8 cellular contexts compared by ENCODE assay signal in genomic region chr20:57381596-57382503, GRCh38. TPM values are rescaled to one million over a fixed set of nuclear protein-coding genes. Genes with fewer than 3 reads are reported as not detected.
DNase-seq lines count a peak whose midpoint lies in the region; ATAC-seq and TF ChIP-seq lines count a peak whose summit lies in the region.

No MANE protein-coding gene starts in this region.

- no peak overlapping the region for H3K14ac ChIP-seq in IMR-90 (replicated peaks; ENCODE audit: low read depth, low read length)

- intact Hi-C loops in IMR-90 (cut with micrococcal nuclease) (loop anchor here (1.0 to 10.0 kb wide), 2 partner anchors 113 to 833 kb away; no protein-coding TSS in a partner anchor), testis (cut with DNase I; ENCODE audit: low total_unique reads) (loop anchor here (5.0 kb wide), 1 partner anchor 115 kb away; no protein-coding TSS in a partner anchor)

- WGBS in IMR-90 (ENCODE audit: extremely low coverage in 2 of 2, insufficient read length in 1 of 2), 2 experiments = 44% methylated on average over 3 of the region's 20 CpGs; no CpG with 5 or more reads in 1 of the 2 experiments
- 55 to 66% methylated on average over 19 to 20 of the region's 20 CpGs for WGBS in testis, 2 donors

- CTCF ChIA-PET in IMR-90 (lab: Yijun Ruan, JAX) (interaction anchor here (1.7 kb wide), 1 partner anchor 114 kb away, joined by 10 read pairs; no protein-coding TSS in a partner anchor), RWPE1 (lab: Yijun Ruan, JAX) (interaction anchor here (0.6 to 2.2 kb wide), 15 partner anchors 9 to 888 kb away, joined by 3 to 14 read pairs (median 4); no protein-coding TSS in a partner anchor)

- H4K8ac ChIP-seq in IMR-90 (ENCODE audit: low read depth in 2 of 2, low read length in 2 of 2) = no peak overlapping the region

- H3K36me3 ChIP-seq in IMR-90 (ENCODE audit: control insufficient read depth, insufficient read depth, low read length) = peaks cover 25% of the 10 kb centered on the region
- no peaks in the 10 kb centered on the region for H3K36me3 ChIP-seq in testis (ENCODE audit: low read depth, missing control alignments)

- TF ChIP-seq CTCF in IMR-90 (conservative IDR thresholded peaks at IDR 0.05; ENCODE audit: low read depth, low read length) (peak; percentile 89), RWPE1 (conservative IDR thresholded peaks at IDR 0.05; ENCODE audit: low read depth) (peak; percentile 100), fibroblast of villous mesenchyme (IDR thresholded peaks at IDR 0.05; ENCODE audit: insufficient read depth, low read depth, low read length) (peak; percentile 94), testis (IDR thresholded peaks at IDR 0.05) (peak; percentile 84 to 90 (median 87))

- H2BK15ac ChIP-seq in IMR-90 (ENCODE audit: low read depth, low read length) = no peak overlapping the region

- no peak overlapping the region for H2BK120ac ChIP-seq in IMR-90 (ENCODE audit: low read depth, low read length)

- H2AK5ac ChIP-seq in IMR-90 (ENCODE audit: low read depth, low read length) = no peak overlapping the region

- no peaks in the 10 kb centered on the region; the same call in 1 of the 2 replicates for H4K20me1 ChIP-seq in IMR-90 (ENCODE audit: insufficient read depth, low read length)

- peak; percentile 77 for TF ChIP-seq RAD21 in IMR-90 (IDR thresholded peaks at IDR 0.05; ENCODE audit: low read length)

- H3K79me1 ChIP-seq in IMR-90 (ENCODE audit: low read depth in 1 of 2, low read length in 2 of 2) = no peaks in the 10 kb centered on the region

- peaks cover 6% of the 10 kb centered on the region for H3K4me1 Mint-ChIP-seq in activated T-helper 17 cell treated with anti-CD3 and anti-CD28 coated beads, Interleukin-2, amount 50 U/mL, for 72 hours

- no TSS peak for BruUV-seq in IMR-90 (replicated peaks; lab: Mats Ljungman, UMichigan)

- TF ChIP-seq POLR2A in IMR-90 (IDR thresholded peaks at IDR 0.05; ENCODE audit: low read depth, low read length) (no peak), testis (IDR thresholded peaks at IDR 0.05) (no peak)

- H3K27me3 ChIP-seq in IMR-90 (ENCODE audit: control insufficient read depth, insufficient read depth, low read length) (no peaks in the 10 kb centered on the region), testis (no peaks in the 10 kb centered on the region)

- no peak overlapping the region for H4K5ac ChIP-seq in IMR-90 (ENCODE audit: low read depth, low read length)

- H3K4me3 ChIP-seq in IMR-90 (ENCODE audit: insufficient read depth, low read depth, low read length) (no peak overlapping the region), fibroblast of villous mesenchyme (ENCODE audit: low read depth, low read length) (no peak overlapping the region), testis (no peak overlapping the region)

- no peak overlapping the region for H3K9ac ChIP-seq in IMR-90 (ENCODE audit: low read depth, low read length)

- in situ Hi-C loops in IMR-90 (cut with MboI; ENCODE audit: low sequenced_read_pairs) = loop anchor here (10.0 to 25.0 kb wide), 3 partner anchors 213 to 1655 kb away; partner anchors contain the start of genes ATP5F1E and PRELID3B

- no peak overlapping the region for H3K27ac ChIP-seq in IMR-90 (ENCODE audit: insufficient read depth, low read length)
- H3K27ac ChIP-seq in RWPE1 = no peak overlapping the region
- no peak overlapping the region for H3K27ac ChIP-seq in testis

- no peak overlapping the region for H3K4me3 Mint-ChIP-seq in activated T-helper 17 cell treated with anti-CD3 and anti-CD28 coated beads, Interleukin-2, amount 50 U/mL, for 72 hours

- DNase-seq in GDM1 (lab: John Stamatoyannopoulos, UW) (peak; percentile 51), IMR-90 (peak; percentile 62), RWPE1 (ENCODE audit: low spot score) (peak; percentile 93), fibroblast of villous mesenchyme (ENCODE audit: low read depth) (peak; percentile 75), non-pigmented ciliary epithelial cell (ENCODE audit: low read depth) (peak; percentile 27), testis (peak; percentile 86), amniotic stem cell (lab: John Stamatoyannopoulos, UW) (no peak)

- H3K4me1 ChIP-seq in IMR-90 (ENCODE audit: control insufficient read depth, insufficient read depth, low read length) (no peaks in the 10 kb centered on the region), testis (no peaks in the 10 kb centered on the region)

- peak; percentile 93 for ATAC-seq in IMR-90 (ENCODE audit: low read depth)
- peak; percentile 62 for ATAC-seq in activated T-helper 17 cell treated with anti-CD3 and anti-CD28 coated beads, Interleukin-2, amount 50 U/mL, for 72 hours (replicated peaks)

- H4K91ac ChIP-seq in IMR-90 (ENCODE audit: insufficient read depth, low read depth, low read length) = no peak overlapping the region

- H2AFZ ChIP-seq in IMR-90 (replicated peaks; ENCODE audit: low read length, poor library complexity) = peak overlapping the region; percentile 53

- no peak overlapping the region for H3K4ac ChIP-seq in IMR-90 (ENCODE audit: low read depth, low read length)

- no peak overlapping the region for H2AK9ac ChIP-seq in IMR-90 (replicated peaks; ENCODE audit: low read depth, low read length, poor library complexity)

- H3K4me2 ChIP-seq in IMR-90 (ENCODE audit: low read depth, low read length) = no peak overlapping the region

- dilution Hi-C loops in IMR-90 (cut with HindIII; ENCODE audit: low sequenced_read_pairs, unreplicated experiment) = no loop called here

- H3K18ac ChIP-seq in IMR-90 (ENCODE audit: low read depth, low read length) = no peak overlapping the region

- no peak overlapping the region for H2BK5ac ChIP-seq in IMR-90 (ENCODE audit: low read depth, low read length, poor library complexity, severe bottlenecking)

- H3K27me3 Mint-ChIP-seq in activated T-helper 17 cell treated with anti-CD3 and anti-CD28 coated beads, Interleukin-2, amount 50 U/mL, for 72 hours = no peaks in the 10 kb centered on the region

- peaks cover 58% of the 10 kb centered on the region for H3K36me3 Mint-ChIP-seq in activated T-helper 17 cell treated with anti-CD3 and anti-CD28 coated beads, Interleukin-2, amount 50 U/mL, for 72 hours (ENCODE audit: low read depth)

- no peaks in the 10 kb centered on the region for H3K9me1 ChIP-seq in IMR-90 (ENCODE audit: insufficient read depth, low read length)

- no peak overlapping the region for H2BK20ac ChIP-seq in IMR-90 (ENCODE audit: low read depth, low read length)

- no peak overlapping the region for H3K56ac ChIP-seq in IMR-90 (ENCODE audit: extremely low read depth, insufficient read depth, low read length)

- no peak overlapping the region for H3K23ac ChIP-seq in IMR-90 (ENCODE audit: low read depth, low read length)

- POLR2A ChIA-PET in IMR-90 (lab: Charles Lee; ENCODE audit: unreplicated experiment) = no interaction called here
- POLR2A ChIA-PET in RWPE1 (lab: Yijun Ruan, JAX; ENCODE audit: low non-redundant PET) = no interaction called here

- H3K9me3 ChIP-seq in IMR-90 (ENCODE audit: control insufficient read depth, insufficient read depth, low read length) (no peaks in the 10 kb centered on the region), testis (no peaks in the 10 kb centered on the region)

- H3K27ac Mint-ChIP-seq in activated T-helper 17 cell treated with anti-CD3 and anti-CD28 coated beads, Interleukin-2, amount 50 U/mL, for 72 hours = no peak overlapping the region

- no peaks in the 10 kb centered on the region for H3K9me3 Mint-ChIP-seq in activated T-helper 17 cell treated with anti-CD3 and anti-CD28 coated beads, Interleukin-2, amount 50 U/mL, for 72 hours

TF ChIP-seq in IMR-90, 13 proteins besides CTCF, POLR2A, EP300 and RAD21:
- TF ChIP-seq MAFK (IDR thresholded peaks at IDR 0.05; ENCODE audit: low read depth, low read length) (no peak), SMC3 (IDR thresholded peaks at IDR 0.05; ENCODE audit: low read depth, low read length) (peak; percentile 94)

RNA-seq across cellular contexts. Expression of gene RBM38, which starts 9.3 kb away (rescaled TPM):
- total RNA-seq in IMR-90 (2012; rRNA removed) (5.2 and 6.9 TPM in 2 replicates), fibroblast of villous mesenchyme (5.2 and 8.2 TPM in 2 replicates), testis (100 to 1,000 TPM; 108 to 114 TPM)
- polyA plus RNA-seq in IMR-90 (2012; rRNA removed) (11.9 and 14.6 TPM in 2 replicates), testis (ENCODE audit: insufficient read depth, low read depth, low replicate concordance) (69.6 TPM)
- 9.7 and 20.7 TPM in 2 replicates for polyA plus RNA-seq in IMR-90 (2012; cell fraction: cytosol; rRNA removed)
- polyA plus RNA-seq in IMR-90 (2012; cell fraction: nucleus; rRNA removed; ENCODE audit: low replicate concordance) = 10.0 and 19.1 TPM in 2 replicates
- 10 to 100 TPM; 63.0 to 64.3 TPM for total RNA-seq in activated T-helper 17 cell treated with anti-CD3 and anti-CD28 coated beads, Interleukin-2, amount 50 U/mL, for 72 hours

RNA-seq across cellular contexts. Expression of gene RAE1, which starts 30.8 kb away (rescaled TPM):
- total RNA-seq in IMR-90 (2012; rRNA removed) (32.5 and 32.8 TPM in 2 replicates), fibroblast of villous mesenchyme (26.7 and 28.5 TPM in 2 replicates), testis (100 to 1,000 TPM; 111 to 157 TPM)
- polyA plus RNA-seq in IMR-90 (2012; rRNA removed) (58.4 and 80.5 TPM in 2 replicates), testis (ENCODE audit: insufficient read depth, low read depth, low replicate concordance) (292 TPM)
- 15.2 and 24.2 TPM in 2 replicates for polyA plus RNA-seq in IMR-90 (2012; cell fraction: cytosol; rRNA removed)
- polyA plus RNA-seq in IMR-90 (2012; cell fraction: nucleus; rRNA removed; ENCODE audit: low replicate concordance) = 21.6 and 70.1 TPM in 2 replicates
- 10 to 100 TPM; 48.3 to 79.7 TPM for total RNA-seq in activated T-helper 17 cell treated with anti-CD3 and anti-CD28 coated beads, Interleukin-2, amount 50 U/mL, for 72 hours

RNA-seq across cellular contexts. Expression of gene SPO11, which starts 52.2 kb away (rescaled TPM):
- total RNA-seq in IMR-90 (2012; rRNA removed) (not detected in 2 replicates), fibroblast of villous mesenchyme (not detected in 2 replicates), testis (10 to 100 TPM in 1 of 2 donors, 1 to 10 TPM in 1; 5.9 to 12.3 TPM)
- polyA plus RNA-seq in IMR-90 (2012; rRNA removed) (not detected in 2 replicates), testis (ENCODE audit: insufficient read depth, low read depth, low replicate concordance) (13.8 TPM)
- polyA plus RNA-seq in IMR-90 (2012; cell fraction: cytosol; rRNA removed) = not detected in 2 replicates
- not detected in 2 replicates for polyA plus RNA-seq in IMR-90 (2012; cell fraction: nucleus; rRNA removed; ENCODE audit: low replicate concordance)
- not detected for total RNA-seq in activated T-helper 17 cell treated with anti-CD3 and anti-CD28 coated beads, Interleukin-2, amount 50 U/mL, for 72 hours
